ENCODE assay signal across 1 cellular context in the genomic region with DNA sequence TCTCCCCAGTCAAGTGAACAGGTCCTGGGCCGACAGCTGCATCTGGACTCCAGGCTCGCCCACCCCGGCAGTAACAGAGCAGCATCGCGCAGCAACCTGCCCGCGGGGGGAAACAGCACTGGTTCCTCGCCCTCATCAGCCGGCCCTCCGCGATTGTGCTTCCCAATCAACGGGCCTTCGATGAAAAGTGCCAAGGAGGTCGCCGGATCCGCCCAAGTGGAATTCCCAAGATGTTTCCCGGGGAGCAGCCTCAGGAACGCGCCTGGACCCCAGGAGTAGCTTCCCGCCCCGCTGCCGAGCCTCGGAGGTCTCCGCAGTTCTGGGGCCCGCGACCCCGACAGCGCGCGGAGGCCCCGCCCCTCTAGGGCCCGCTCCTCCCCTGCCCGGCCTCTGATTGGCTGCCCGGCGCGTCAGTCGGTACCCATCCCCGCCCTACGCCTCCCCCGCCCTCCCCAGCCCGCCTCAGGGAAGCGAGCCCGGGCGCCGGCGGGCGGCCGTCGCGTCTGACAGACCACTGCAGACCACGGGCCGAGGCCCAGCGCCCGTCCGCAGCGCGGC.
TF ChIP-seq lines count a peak whose summit lies in the region.

A gene (plus strand): TSS at position 460 of the 558 bp plus-strand sequence. CDS start 103 bp downstream, outside the sequence.

TF ChIP-seq in HEK293, 187 proteins besides CTCF, POLR2A, EP300 and RAD21 (continued from another document and continues in another):
- TF ChIP-seq, protein P1, sequence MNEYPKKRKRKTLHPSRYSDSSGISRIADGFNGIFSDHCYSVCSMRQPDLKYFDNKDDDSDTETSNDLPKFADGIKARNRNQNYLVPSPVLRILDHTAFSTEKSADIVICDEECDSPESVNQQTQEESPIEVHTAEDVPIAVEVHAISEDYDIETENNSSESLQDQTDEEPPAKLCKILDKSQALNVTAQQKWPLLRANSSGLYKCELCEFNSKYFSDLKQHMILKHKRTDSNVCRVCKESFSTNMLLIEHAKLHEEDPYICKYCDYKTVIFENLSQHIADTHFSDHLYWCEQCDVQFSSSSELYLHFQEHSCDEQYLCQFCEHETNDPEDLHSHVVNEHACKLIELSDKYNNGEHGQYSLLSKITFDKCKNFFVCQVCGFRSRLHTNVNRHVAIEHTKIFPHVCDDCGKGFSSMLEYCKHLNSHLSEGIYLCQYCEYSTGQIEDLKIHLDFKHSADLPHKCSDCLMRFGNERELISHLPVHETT (tag by site-specific recombination; IDR thresholded peaks at IDR 0.05): no peak
- TF ChIP-seq, protein P2, sequence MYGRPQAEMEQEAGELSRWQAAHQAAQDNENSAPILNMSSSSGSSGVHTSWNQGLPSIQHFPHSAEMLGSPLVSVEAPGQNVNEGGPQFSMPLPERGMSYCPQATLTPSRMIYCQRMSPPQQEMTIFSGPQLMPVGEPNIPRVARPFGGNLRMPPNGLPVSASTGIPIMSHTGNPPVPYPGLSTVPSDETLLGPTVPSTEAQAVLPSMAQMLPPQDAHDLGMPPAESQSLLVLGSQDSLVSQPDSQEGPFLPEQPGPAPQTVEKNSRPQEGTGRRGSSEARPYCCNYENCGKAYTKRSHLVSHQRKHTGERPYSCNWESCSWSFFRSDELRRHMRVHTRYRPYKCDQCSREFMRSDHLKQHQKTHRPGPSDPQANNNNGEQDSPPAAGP (tag by site-specific recombination; IDR thresholded peaks at IDR 0.05): peak; percentile 73; the same call in 1 of the 2 replicates
- TF ChIP-seq, protein P3, sequence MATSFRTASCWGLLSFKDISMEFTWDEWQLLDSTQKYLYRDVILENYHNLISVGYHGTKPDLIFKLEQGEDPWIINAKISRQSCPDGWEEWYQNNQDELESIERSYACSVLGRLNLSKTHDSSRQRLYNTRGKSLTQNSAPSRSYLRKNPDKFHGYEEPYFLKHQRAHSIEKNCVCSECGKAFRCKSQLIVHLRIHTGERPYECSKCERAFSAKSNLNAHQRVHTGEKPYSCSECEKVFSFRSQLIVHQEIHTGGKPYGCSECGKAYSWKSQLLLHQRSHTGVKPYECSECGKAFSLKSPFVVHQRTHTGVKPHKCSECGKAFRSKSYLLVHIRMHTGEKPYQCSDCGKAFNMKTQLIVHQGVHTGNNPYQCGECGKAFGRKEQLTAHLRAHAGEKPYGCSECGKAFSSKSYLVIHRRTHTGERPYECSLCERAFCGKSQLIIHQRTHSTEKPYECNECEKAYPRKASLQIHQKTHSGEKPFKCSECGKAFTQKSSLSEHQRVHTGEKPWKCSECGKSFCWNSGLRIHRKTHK (tag by site-specific recombination; IDR thresholded peaks at IDR 0.05): no peak
- TF ChIP-seq, protein P4, sequence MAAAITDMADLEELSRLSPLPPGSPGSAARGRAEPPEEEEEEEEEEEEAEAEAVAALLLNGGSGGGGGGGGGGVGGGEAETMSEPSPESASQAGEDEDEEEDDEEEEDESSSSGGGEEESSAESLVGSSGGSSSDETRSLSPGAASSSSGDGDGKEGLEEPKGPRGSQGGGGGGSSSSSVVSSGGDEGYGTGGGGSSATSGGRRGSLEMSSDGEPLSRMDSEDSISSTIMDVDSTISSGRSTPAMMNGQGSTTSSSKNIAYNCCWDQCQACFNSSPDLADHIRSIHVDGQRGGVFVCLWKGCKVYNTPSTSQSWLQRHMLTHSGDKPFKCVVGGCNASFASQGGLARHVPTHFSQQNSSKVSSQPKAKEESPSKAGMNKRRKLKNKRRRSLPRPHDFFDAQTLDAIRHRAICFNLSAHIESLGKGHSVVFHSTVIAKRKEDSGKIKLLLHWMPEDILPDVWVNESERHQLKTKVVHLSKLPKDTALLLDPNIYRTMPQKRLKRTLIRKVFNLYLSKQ (tag by site-specific recombination; IDR thresholded peaks at IDR 0.05; ENCODE audit: borderline replicate concordance): no peak
- TF ChIP-seq ZNF19 (tag by site-specific recombination; IDR thresholded peaks at IDR 0.05; ENCODE audit: low read depth) (no peak), ZNF433 (tag by site-specific recombination; IDR thresholded peaks at IDR 0.05; ENCODE audit: low read depth) (no peak), ZNF654 (tag by site-specific recombination; IDR thresholded peaks at IDR 0.05; ENCODE audit: low read depth) (no peak), ZNF514 (tag by site-specific recombination; IDR thresholded peaks at IDR 0.05) (no peak), HOXC10 (CRISPR knock-in tag; IDR thresholded peaks at IDR 0.05) (no peak), REPIN1 (tag by site-specific recombination; IDR thresholded peaks at IDR 0.05; ENCODE audit: low read depth) (no peak), ZIC2 (tag by site-specific recombination; IDR thresholded peaks at IDR 0.05) (peak; percentile 72), ZNF549 (tag by site-specific recombination; IDR thresholded peaks at IDR 0.05) (no peak), ZNF585B (tag by site-specific recombination; IDR thresholded peaks at IDR 0.05) (no peak), ZNF132 (tag by site-specific recombination; IDR thresholded peaks at IDR 0.05; ENCODE audit: borderline replicate concordance) (no peak), ZNF792 (tag by site-specific recombination; IDR thresholded peaks at IDR 0.05) (no peak), ZNF660 (tag by site-specific recombination; IDR thresholded peaks at IDR 0.05) (no peak), ZNF629 (tag by site-specific recombination; IDR thresholded peaks at IDR 0.05) (peak; percentile 32; the same call in 1 of the 2 replicates), ZNF292 (tag by site-specific recombination; IDR thresholded peaks at IDR 0.05; ENCODE audit: borderline replicate concordance, low read depth) (no peak), ZNF768 (tag by site-specific recombination; IDR thresholded peaks at IDR 0.05) (peak; percentile 28; the same call in 1 of the 2 replicates), ZNF664 (tag by site-specific recombination; IDR thresholded peaks at IDR 0.05) (no peak), ZEB2 (tag by site-specific recombination; IDR thresholded peaks at IDR 0.05) (peak; percentile 48; the same call in 1 of the 2 replicates), ZSCAN30 (tag by site-specific recombination; IDR thresholded peaks at IDR 0.05) (peak; percentile 45), ZNF2 (tag by site-specific recombination; IDR thresholded peaks at IDR 0.05) (peak; percentile 65; the same call in 1 of the 2 replicates), ZNF112 (tag by site-specific recombination; IDR thresholded peaks at IDR 0.05) (no peak), ZNF174 (tag by site-specific recombination; IDR thresholded peaks at IDR 0.05) (no peak), ZNF311 (tag by site-specific recombination; IDR thresholded peaks at IDR 0.05; ENCODE audit: borderline replicate concordance) (no peak), ZNF404 (tag by site-specific recombination; IDR thresholded peaks at IDR 0.05) (no peak), KLF10 (tag by site-specific recombination; IDR thresholded peaks at IDR 0.05) (no peak; the same call in 1 of the 2 replicates)
- TF ChIP-seq, protein P5, sequence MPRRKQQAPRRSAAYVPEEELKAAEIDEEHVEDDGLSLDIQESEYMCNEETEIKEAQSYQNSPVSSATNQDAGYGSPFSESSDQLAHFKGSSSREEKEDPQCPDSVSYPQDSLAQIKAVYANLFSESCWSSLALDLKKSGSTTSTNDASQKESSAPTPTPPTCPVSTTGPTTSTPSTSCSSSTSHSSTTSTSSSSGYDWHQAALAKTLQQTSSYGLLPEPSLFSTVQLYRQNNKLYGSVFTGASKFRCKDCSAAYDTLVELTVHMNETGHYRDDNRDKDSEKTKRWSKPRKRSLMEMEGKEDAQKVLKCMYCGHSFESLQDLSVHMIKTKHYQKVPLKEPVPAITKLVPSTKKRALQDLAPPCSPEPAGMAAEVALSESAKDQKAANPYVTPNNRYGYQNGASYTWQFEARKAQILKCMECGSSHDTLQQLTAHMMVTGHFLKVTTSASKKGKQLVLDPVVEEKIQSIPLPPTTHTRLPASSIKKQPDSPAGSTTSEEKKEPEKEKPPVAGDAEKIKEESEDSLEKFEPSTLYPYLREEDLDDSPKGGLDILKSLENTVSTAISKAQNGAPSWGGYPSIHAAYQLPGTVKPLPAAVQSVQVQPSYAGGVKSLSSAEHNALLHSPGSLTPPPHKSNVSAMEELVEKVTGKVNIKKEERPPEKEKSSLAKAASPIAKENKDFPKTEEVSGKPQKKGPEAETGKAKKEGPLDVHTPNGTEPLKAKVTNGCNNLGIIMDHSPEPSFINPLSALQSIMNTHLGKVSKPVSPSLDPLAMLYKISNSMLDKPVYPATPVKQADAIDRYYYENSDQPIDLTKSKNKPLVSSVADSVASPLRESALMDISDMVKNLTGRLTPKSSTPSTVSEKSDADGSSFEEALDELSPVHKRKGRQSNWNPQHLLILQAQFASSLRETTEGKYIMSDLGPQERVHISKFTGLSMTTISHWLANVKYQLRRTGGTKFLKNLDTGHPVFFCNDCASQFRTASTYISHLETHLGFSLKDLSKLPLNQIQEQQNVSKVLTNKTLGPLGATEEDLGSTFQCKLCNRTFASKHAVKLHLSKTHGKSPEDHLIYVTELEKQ (tag by site-specific recombination; IDR thresholded peaks at IDR 0.05; ENCODE audit: borderline replicate concordance): no peak
- TF ChIP-seq, protein P6, sequence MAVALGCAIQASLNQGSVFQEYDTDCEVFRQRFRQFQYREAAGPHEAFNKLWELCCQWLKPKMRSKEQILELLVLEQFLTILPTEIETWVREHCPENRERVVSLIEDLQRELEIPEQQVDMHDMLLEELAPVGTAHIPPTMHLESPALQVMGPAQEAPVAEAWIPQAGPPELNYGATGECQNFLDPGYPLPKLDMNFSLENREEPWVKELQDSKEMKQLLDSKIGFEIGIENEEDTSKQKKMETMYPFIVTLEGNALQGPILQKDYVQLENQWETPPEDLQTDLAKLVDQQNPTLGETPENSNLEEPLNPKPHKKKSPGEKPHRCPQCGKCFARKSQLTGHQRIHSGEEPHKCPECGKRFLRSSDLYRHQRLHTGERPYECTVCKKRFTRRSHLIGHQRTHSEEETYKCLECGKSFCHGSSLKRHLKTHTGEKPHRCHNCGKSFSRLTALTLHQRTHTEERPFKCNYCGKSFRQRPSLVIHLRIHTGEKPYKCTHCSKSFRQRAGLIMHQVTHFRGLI (tag by site-specific recombination; IDR thresholded peaks at IDR 0.05): no peak
- TF ChIP-seq, protein P7, sequence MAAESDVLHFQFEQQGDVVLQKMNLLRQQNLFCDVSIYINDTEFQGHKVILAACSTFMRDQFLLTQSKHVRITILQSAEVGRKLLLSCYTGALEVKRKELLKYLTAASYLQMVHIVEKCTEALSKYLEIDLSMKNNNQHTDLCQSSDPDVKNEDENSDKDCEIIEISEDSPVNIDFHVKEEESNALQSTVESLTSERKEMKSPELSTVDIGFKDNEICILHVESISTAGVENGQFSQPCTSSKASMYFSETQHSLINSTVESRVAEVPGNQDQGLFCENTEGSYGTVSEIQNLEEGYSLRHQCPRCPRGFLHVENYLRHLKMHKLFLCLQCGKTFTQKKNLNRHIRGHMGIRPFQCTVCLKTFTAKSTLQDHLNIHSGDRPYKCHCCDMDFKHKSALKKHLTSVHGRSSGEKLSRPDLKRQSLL (tag by site-specific recombination; IDR thresholded peaks at IDR 0.05): no peak
- TF ChIP-seq, protein P8, sequence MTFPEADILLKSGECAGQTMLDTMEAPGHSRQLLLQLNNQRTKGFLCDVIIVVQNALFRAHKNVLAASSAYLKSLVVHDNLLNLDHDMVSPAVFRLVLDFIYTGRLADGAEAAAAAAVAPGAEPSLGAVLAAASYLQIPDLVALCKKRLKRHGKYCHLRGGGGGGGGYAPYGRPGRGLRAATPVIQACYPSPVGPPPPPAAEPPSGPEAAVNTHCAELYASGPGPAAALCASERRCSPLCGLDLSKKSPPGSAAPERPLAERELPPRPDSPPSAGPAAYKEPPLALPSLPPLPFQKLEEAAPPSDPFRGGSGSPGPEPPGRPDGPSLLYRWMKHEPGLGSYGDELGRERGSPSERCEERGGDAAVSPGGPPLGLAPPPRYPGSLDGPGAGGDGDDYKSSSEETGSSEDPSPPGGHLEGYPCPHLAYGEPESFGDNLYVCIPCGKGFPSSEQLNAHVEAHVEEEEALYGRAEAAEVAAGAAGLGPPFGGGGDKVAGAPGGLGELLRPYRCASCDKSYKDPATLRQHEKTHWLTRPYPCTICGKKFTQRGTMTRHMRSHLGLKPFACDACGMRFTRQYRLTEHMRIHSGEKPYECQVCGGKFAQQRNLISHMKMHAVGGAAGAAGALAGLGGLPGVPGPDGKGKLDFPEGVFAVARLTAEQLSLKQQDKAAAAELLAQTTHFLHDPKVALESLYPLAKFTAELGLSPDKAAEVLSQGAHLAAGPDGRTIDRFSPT (tag by site-specific recombination; IDR thresholded peaks at IDR 0.05): 0 out of 2 replicates have a peak, but pooled peaks have one; percentile 18
- TF ChIP-seq, protein P9, sequence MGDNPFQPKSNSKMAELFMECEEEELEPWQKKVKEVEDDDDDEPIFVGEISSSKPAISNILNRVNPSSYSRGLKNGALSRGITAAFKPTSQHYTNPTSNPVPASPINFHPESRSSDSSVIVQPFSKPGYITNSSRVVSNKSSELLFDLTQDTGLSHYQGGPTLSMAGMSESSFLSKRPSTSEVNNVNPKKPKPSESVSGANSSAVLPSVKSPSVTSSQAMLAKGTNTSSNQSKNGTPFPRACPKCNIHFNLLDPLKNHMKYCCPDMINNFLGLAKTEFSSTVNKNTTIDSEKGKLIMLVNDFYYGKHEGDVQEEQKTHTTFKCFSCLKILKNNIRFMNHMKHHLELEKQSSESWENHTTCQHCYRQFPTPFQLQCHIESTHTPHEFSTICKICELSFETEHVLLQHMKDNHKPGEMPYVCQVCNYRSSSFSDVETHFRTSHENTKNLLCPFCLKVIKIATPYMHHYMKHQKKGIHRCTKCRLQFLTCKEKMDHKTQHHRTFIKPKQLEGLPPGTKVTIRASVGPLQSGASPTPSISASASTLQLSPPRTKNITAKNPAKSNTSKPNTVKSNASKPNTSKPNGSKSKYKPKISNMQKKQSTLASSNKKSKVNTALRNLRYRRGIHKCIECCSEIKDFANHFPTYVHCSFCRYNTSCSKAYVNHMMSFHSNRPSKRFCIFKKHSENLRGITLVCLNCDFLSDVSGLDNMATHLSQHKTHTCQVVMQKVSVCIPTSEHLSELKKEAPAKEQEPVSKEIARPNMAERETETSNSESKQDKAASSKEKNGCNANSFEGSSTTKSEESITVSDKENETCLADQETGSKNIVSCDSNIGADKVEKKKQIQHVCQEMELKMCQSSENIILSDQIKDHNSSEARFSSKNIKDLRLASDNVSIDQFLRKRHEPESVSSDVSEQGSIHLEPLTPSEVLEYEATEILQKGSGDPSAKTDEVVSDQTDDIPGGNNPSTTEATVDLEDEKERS (tag by site-specific recombination; IDR thresholded peaks at IDR 0.05): no peak
- TF ChIP-seq, protein P10, sequence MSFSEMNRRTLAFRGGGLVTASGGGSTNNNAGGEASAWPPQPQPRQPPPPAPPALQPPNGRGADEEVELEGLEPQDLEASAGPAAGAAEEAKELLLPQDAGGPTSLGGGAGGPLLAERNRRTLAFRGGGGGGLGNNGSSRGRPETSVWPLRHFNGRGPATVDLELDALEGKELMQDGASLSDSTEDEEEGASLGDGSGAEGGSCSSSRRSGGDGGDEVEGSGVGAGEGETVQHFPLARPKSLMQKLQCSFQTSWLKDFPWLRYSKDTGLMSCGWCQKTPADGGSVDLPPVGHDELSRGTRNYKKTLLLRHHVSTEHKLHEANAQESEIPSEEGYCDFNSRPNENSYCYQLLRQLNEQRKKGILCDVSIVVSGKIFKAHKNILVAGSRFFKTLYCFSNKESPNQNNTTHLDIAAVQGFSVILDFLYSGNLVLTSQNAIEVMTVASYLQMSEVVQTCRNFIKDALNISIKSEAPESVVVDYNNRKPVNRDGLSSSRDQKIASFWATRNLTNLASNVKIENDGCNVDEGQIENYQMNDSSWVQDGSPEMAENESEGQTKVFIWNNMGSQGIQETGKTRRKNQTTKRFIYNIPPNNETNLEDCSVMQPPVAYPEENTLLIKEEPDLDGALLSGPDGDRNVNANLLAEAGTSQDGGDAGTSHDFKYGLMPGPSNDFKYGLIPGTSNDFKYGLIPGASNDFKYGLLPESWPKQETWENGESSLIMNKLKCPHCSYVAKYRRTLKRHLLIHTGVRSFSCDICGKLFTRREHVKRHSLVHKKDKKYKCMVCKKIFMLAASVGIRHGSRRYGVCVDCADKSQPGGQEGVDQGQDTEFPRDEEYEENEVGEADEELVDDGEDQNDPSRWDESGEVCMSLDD (tag by site-specific recombination; IDR thresholded peaks at IDR 0.05): peak; percentile 80; the same call in 1 of the 2 replicates
